In genomic region chr15:38684461-38685000, GRCh38 we compare ENCODE assay signal across 23 cellular contexts.
DNase-seq lines count a peak whose midpoint lies in the region; ATAC-seq and TF ChIP-seq lines count a peak whose summit lies in the region.
"Had no signal": no experiment of that assay in that cellular context is flagged by ENCODE, and none has a peak within 500 bp of the region (broad histone marks: within the 10 kb centered on the region; RNA-seq: fewer than 3 reads in every experiment).

No MANE protein-coding gene starts in this region.

- no peak for ATAC-seq in activated CD8-positive, alpha-beta T cell treated with anti-CD3 and anti-CD28 coated beads for 36 hours
- ATAC-seq in natural killer cell (no peak), GM19455 (IDR thresholded peaks at IDR 0.05; ENCODE audit: unreplicated experiment) (no peak)
- ATAC-seq: psoas muscle had no signal

- POLR2A ChIA-PET in activated CD4-positive, alpha-beta T cell treated with anti-CD3 and anti-CD28 coated beads, Interleukin-2, amount 10 ng/mL, durations not matched to agents 7 days and 5 days (lab: Charles Lee) = interaction anchor here (0.6 to 2.0 kb wide), 5 partner anchors 13 to 179 kb away, joined by 3 to 19 read pairs (median 4); no protein-coding TSS in a partner anchor
- POLR2A ChIA-PET in CD8-positive, alpha-beta memory T cell (lab: Charles Lee) = interaction anchor here (0.7 to 3.9 kb wide), 5 partner anchors 32 to 210 kb away, joined by 3 to 36 read pairs (median 6); partner anchors contain the start of gene RASGRP1
- POLR2A ChIA-PET in activated CD8-positive, alpha-beta T cell treated with anti-CD3 and anti-CD28 coated beads for 36 hours (lab: Charles Lee) = interaction anchor here (0.6 to 11.1 kb wide), 12 partner anchors 13 to 186 kb away, joined by 3 to 192 read pairs (median 4); partner anchors contain the start of gene RASGRP1

- no peaks in the 10 kb centered on the region for H3K9me3 ChIP-seq in CD8-positive, alpha-beta memory T cell (ENCODE audit: low read length)
- H3K9me3 ChIP-seq in smooth muscle cell (replicated peaks; ENCODE audit: low read depth) = no peaks in the 10 kb centered on the region
- H3K9me3 ChIP-seq: ascending aorta, esophagus muscularis mucosa, psoas muscle, uterus had no signal

- H3K36me3 ChIP-seq in CD8-positive, alpha-beta memory T cell (ENCODE audit: insufficient read depth, low read length) = no peaks in the 10 kb centered on the region
- H3K36me3 ChIP-seq in smooth muscle cell (ENCODE audit: low read depth) = no peaks in the 10 kb centered on the region
- H3K36me3 ChIP-seq: ascending aorta, esophagus muscularis mucosa, uterus had no signal

- peaks cover 14% of the 10 kb centered on the region for H3K36me3 Mint-ChIP-seq in activated CD4-positive, alpha-beta T cell treated with anti-CD3 and anti-CD28 coated beads, Interleukin-2, amount 10 ng/mL, durations not matched to agents 7 days and 5 days (ENCODE audit: low read depth)
- no peaks in the 10 kb centered on the region for H3K36me3 Mint-ChIP-seq in CD8-positive, alpha-beta memory T cell
- no peaks in the 10 kb centered on the region for H3K36me3 Mint-ChIP-seq in activated CD8-positive, alpha-beta T cell treated with anti-CD3 and anti-CD28 coated beads for 36 hours (ENCODE audit: low read depth)
- no peaks in the 10 kb centered on the region for H3K36me3 Mint-ChIP-seq in natural killer cell
- H3K36me3 Mint-ChIP-seq: IgD-negative memory B cell had no signal

- no peak overlapping the region for H3K9ac ChIP-seq in smooth muscle cell (ENCODE audit: low read depth)

- no peaks in the 10 kb centered on the region for H3K27me3 Mint-ChIP-seq in activated CD4-positive, alpha-beta T cell treated with anti-CD3 and anti-CD28 coated beads, Interleukin-2, amount 10 ng/mL, durations not matched to agents 7 days and 5 days
- no peaks in the 10 kb centered on the region for H3K27me3 Mint-ChIP-seq in CD8-positive, alpha-beta memory T cell
- H3K27me3 Mint-ChIP-seq in activated CD8-positive, alpha-beta T cell treated with anti-CD3 and anti-CD28 coated beads for 36 hours = no peaks in the 10 kb centered on the region
- no peaks in the 10 kb centered on the region for H3K27me3 Mint-ChIP-seq in natural killer cell (ENCODE audit: low read depth in 2 of 2)
- H3K27me3 Mint-ChIP-seq: IgD-negative memory B cell had no signal

- no peak overlapping the region for H3K4me2 ChIP-seq in smooth muscle cell

- no peaks in the 10 kb centered on the region for H4K20me1 ChIP-seq in smooth muscle cell (ENCODE audit: low read depth)

- no peaks in the 10 kb centered on the region for H3K27me3 ChIP-seq in CD8-positive, alpha-beta memory T cell (ENCODE audit: insufficient read depth, low read length, poor library complexity, severe bottlenecking)
- H3K27me3 ChIP-seq in smooth muscle cell (ENCODE audit: low read depth) = peaks cover 4% of the 10 kb centered on the region
- H3K27me3 ChIP-seq: ascending aorta, esophagus muscularis mucosa, uterus had no signal

- CTCF ChIA-PET in activated CD4-positive, alpha-beta T cell treated with anti-CD3 and anti-CD28 coated beads, Interleukin-2, amount 10 ng/mL, durations not matched to agents 7 days and 5 days (lab: Charles Lee) = interaction anchor here (0.7 to 10.8 kb wide), 25 partner anchors 11 to 226 kb away, joined by 3 to 142 read pairs (median 4); partner anchors contain the start of gene RASGRP1
- CTCF ChIA-PET in CD8-positive, alpha-beta memory T cell (lab: Charles Lee) = interaction anchor here (0.7 to 3.2 kb wide), 31 partner anchors 8 to 244 kb away, joined by 3 to 153 read pairs (median 4); partner anchors contain the start of genes FAM98B and RASGRP1
- CTCF ChIA-PET in activated CD8-positive, alpha-beta T cell treated with anti-CD3 and anti-CD28 coated beads for 36 hours (lab: Charles Lee) = interaction anchor here (0.7 to 12.1 kb wide), 56 partner anchors 8 to 245 kb away, joined by 3 to 464 read pairs (median 6); partner anchors contain the start of genes FAM98B and RASGRP1

- peak overlapping the region; percentile 1 for H3K4me3 ChIP-seq in CD8-positive, alpha-beta memory T cell (ENCODE audit: low read length)
- no peak overlapping the region for H3K4me3 ChIP-seq in smooth muscle cell
- H3K4me3 ChIP-seq: ascending aorta, esophagus muscularis mucosa, psoas muscle, skin epidermis, uterus had no signal

- no peak for DNase-seq in activated CD4-positive, alpha-beta T cell treated with anti-CD3 and anti-CD28 coated beads, Interleukin-2, amount 10 ng/mL, durations not matched to agents 7 days and 5 days
- no peak for DNase-seq in activated CD4-positive, alpha-beta T cell treated with anti-CD3 and anti-CD28 coated beads for 48 hours
- no peak for DNase-seq in CD8-positive, alpha-beta memory T cell
- no peak for DNase-seq in activated CD8-positive, alpha-beta T cell treated with anti-CD3 and anti-CD28 coated beads for 36 hours
- DNase-seq in natural killer cell (no peak), hippocampal formation (lab: John Stamatoyannopoulos, UW) (no peak), smooth muscle cell (lab: John Stamatoyannopoulos, UW; ENCODE audit: unreplicated experiment) (no peak)
- DNase-seq: activated CD4-positive, alpha-beta T cell treated with anti-CD3 and anti-CD28 coated beads, Interleukin-2, amount 50 U/mL, for 1 hour; activated effector memory CD4-positive, alpha-beta T cell treated with Interleukin-2 at 50 U/mL for 16 hours; DMS79 treated with DMSO at 0.1 percent for 48 hours; left colon; mesendoderm; NCI-H2029 treated with DMSO at 0.1 percent for 48 hours; NCI-H524 treated with DMSO at 0.1 percent for 48 hours; nephron progenitor cell; psoas muscle; stimulated activated CD4-positive, alpha-beta T cell treated with anti-CD3 and anti-CD28 coated beads, Interleukin-4, amount 100 ng/mL, for 1 hour; uterus had no signal

- peak overlapping the region; percentile 95 for H3K27ac Mint-ChIP-seq in activated CD4-positive, alpha-beta T cell treated with anti-CD3 and anti-CD28 coated beads, Interleukin-2, amount 10 ng/mL, durations not matched to agents 7 days and 5 days
- peak overlapping the region; percentile 75 to 97 (median 91) for H3K27ac Mint-ChIP-seq in CD8-positive, alpha-beta memory T cell
- H3K27ac Mint-ChIP-seq in activated CD8-positive, alpha-beta T cell treated with anti-CD3 and anti-CD28 coated beads for 36 hours = peak overlapping the region; percentile 94
- peak overlapping the region; percentile 41 to 80 for H3K27ac Mint-ChIP-seq in natural killer cell
- H3K27ac Mint-ChIP-seq: nephron progenitor cell had no signal

- peaks cover 83% of the 10 kb centered on the region for H3K4me1 Mint-ChIP-seq in activated CD4-positive, alpha-beta T cell treated with anti-CD3 and anti-CD28 coated beads, Interleukin-2, amount 10 ng/mL, durations not matched to agents 7 days and 5 days
- peaks cover 75 to 76% (median 76%) of the 10 kb centered on the region in 3 donors for H3K4me1 Mint-ChIP-seq in CD8-positive, alpha-beta memory T cell
- peaks cover 79% of the 10 kb centered on the region for H3K4me1 Mint-ChIP-seq in activated CD8-positive, alpha-beta T cell treated with anti-CD3 and anti-CD28 coated beads for 36 hours (ENCODE audit: low read depth)
- peaks cover 48 to 49% of the 10 kb centered on the region in 2 donors for H3K4me1 Mint-ChIP-seq in natural killer cell

- H2AFZ ChIP-seq in smooth muscle cell (ENCODE audit: low read depth) = no peak overlapping the region

- H3K9me3 Mint-ChIP-seq in activated CD4-positive, alpha-beta T cell treated with anti-CD3 and anti-CD28 coated beads, Interleukin-2, amount 10 ng/mL, durations not matched to agents 7 days and 5 days = no peaks in the 10 kb centered on the region
- no peaks in the 10 kb centered on the region for H3K9me3 Mint-ChIP-seq in CD8-positive, alpha-beta memory T cell
- H3K9me3 Mint-ChIP-seq in activated CD8-positive, alpha-beta T cell treated with anti-CD3 and anti-CD28 coated beads for 36 hours = no peaks in the 10 kb centered on the region
- H3K9me3 Mint-ChIP-seq in natural killer cell = no peaks in the 10 kb centered on the region
- H3K9me3 Mint-ChIP-seq: IgD-negative memory B cell, nephron progenitor cell had no signal

- peak overlapping the region; percentile 55 for H3K4me3 Mint-ChIP-seq in activated CD4-positive, alpha-beta T cell treated with anti-CD3 and anti-CD28 coated beads, Interleukin-2, amount 10 ng/mL, durations not matched to agents 7 days and 5 days
- H3K4me3 Mint-ChIP-seq in CD8-positive, alpha-beta memory T cell = peak overlapping the region; percentile 27 to 71 (median 42)
- H3K4me3 Mint-ChIP-seq in activated CD8-positive, alpha-beta T cell treated with anti-CD3 and anti-CD28 coated beads for 36 hours = no peak overlapping the region
- H3K4me3 Mint-ChIP-seq in natural killer cell = peak overlapping the region; percentile 26
- H3K4me3 Mint-ChIP-seq: nephron progenitor cell had no signal

- no peak for TF ChIP-seq CTCF in activated CD8-positive, alpha-beta T cell treated with anti-CD3 and anti-CD28 coated beads for 36 hours (IDR thresholded peaks at IDR 0.05)
- TF ChIP-seq CTCF in natural killer cell (IDR thresholded peaks at IDR 0.05) (no peak), smooth muscle cell (IDR thresholded peaks at IDR 0.05; ENCODE audit: borderline replicate concordance, insufficient read depth, poor library complexity, severe bottlenecking) (no peak)

- intact Hi-C loops in activated CD8-positive, alpha-beta T cell treated with anti-CD3 and anti-CD28 coated beads for 36 hours (cut with micrococcal nuclease) = no loop called here
- intact Hi-C loops in natural killer cell (cut with micrococcal nuclease) = no loop called here

- 52% methylated on average over 2 of the region's 2 CpGs for WGBS in smooth muscle cell (ENCODE audit: low lambda C conversion rate)

- no peak overlapping the region for H3K27ac ChIP-seq in CD8-positive, alpha-beta memory T cell (ENCODE audit: low read depth, low read length)
- H3K27ac ChIP-seq in smooth muscle cell (ENCODE audit: low read depth) = no peak overlapping the region
- H3K27ac ChIP-seq: ascending aorta, esophagus muscularis mucosa, psoas muscle, uterus had no signal

- H3K4me1 ChIP-seq in CD8-positive, alpha-beta memory T cell (ENCODE audit: insufficient read depth, low read length) = peaks cover 73% of the 10 kb centered on the region
- no peaks in the 10 kb centered on the region for H3K4me1 ChIP-seq in smooth muscle cell (ENCODE audit: low read depth)
- H3K4me1 ChIP-seq: ascending aorta, esophagus muscularis mucosa, psoas muscle, uterus had no signal

- no peaks in the 10 kb centered on the region for H3F3A ChIP-seq in smooth muscle cell (ENCODE audit: low read depth)

- no peaks in the 10 kb centered on the region for H3K79me2 ChIP-seq in smooth muscle cell (ENCODE audit: low read depth)
